ENCODE assay signal across 1 cellular context in genomic region chr1:109243860-109244552, GRCh38.
TF ChIP-seq lines count a peak whose summit lies in the region.

No MANE protein-coding gene starts in this region.

TF ChIP-seq in K562, 482 proteins besides CTCF, POLR2A, EP300 and RAD21:
- TF ChIP-seq, protein P1, sequence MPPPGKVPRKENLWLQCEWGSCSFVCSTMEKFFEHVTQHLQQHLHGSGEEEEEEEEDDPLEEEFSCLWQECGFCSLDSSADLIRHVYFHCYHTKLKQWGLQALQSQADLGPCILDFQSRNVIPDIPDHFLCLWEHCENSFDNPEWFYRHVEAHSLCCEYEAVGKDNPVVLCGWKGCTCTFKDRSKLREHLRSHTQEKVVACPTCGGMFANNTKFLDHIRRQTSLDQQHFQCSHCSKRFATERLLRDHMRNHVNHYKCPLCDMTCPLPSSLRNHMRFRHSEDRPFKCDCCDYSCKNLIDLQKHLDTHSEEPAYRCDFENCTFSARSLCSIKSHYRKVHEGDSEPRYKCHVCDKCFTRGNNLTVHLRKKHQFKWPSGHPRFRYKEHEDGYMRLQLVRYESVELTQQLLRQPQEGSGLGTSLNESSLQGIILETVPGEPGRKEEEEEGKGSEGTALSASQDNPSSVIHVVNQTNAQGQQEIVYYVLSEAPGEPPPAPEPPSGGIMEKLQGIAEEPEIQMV (tag; conservative IDR thresholded peaks at IDR 0.05; ENCODE audit: low read depth): no peak
- peak; percentile 29; the same call in 1 of the 2 replicates for TF ChIP-seq NFIC (IDR thresholded peaks at IDR 0.05)
- no peak for TF ChIP-seq MEF2D (tag; conservative IDR thresholded peaks at IDR 0.05; ENCODE audit: low read depth)
TF ChIP-seq in K562: peak in this region for 1.
